In the genomic region with DNA sequence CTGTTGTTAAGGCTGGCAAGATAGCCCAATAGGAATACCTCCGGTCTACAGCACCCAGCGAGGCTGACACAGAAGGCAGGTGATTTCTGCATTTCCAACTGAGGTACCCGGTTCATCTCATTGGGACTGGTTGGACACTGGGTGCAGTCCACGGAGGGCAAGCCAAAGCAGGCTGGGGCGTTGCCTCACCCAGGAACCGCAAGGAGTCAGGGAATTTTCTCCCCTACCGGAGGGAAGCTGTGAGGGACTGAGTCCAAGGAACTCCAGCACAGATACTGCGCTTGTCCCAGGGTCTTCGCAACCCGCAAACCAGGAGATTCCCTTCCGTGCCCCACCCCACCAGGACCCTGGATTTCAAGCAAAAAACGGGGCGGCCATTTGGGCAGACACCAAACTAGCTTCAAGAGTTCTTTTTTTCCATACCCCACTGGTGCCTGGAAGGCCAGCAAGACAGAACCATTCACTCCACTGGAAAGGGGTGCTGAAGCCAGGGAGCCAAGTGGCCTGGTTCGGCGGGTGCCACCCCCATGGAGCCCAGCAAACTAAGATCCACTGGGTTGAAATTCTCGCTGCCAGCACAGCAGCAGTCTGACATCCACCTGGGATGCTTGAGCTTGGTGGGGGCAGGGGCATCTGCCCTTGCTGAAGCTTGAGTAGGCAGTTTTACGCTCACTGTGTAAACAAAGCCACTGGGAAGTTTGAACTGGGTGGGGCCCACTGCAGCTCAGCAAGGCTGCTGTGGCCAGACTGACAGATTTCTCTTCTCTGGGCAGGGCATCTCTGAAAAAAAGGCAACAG, we compare ENCODE assay signal across 19 cellular contexts.
DNase-seq lines count a peak whose midpoint lies in the region; TF ChIP-seq lines count a peak whose summit lies in the region.
"Had no signal": no experiment of that assay in that cellular context is flagged by ENCODE, and none has a peak within 500 bp of the region (broad histone marks: within the 10 kb centered on the region; RNA-seq: fewer than 3 reads in every experiment).

No MANE protein-coding gene starts in this region.

- no peak overlapping the region for H3K27ac ChIP-seq in SK-N-SH (ENCODE audit: low read depth in 2 of 2, low read length in 1 of 2)
- H3K27ac ChIP-seq: right atrium auricular region, SK-N-MC, tibial artery had no signal

- no peak for TF ChIP-seq CTCF in SK-N-SH (IDR thresholded peaks at IDR 0.05)

- 93% methylated on average over 15 of the region's 17 CpGs for WGBS in SK-N-SH (ENCODE audit: low lambda C conversion rate)

- H2AFZ ChIP-seq in SK-N-SH (ENCODE audit: low read depth): no peak overlapping the region

- no peaks in the 10 kb centered on the region for H3K9me3 ChIP-seq in SK-N-SH
- H3K9me3 ChIP-seq: right atrium auricular region, tibial artery had no signal

- H3K27me3 ChIP-seq in SK-N-SH (ENCODE audit: insufficient read depth): no peaks in the 10 kb centered on the region
- H3K27me3 ChIP-seq: right atrium auricular region, tibial artery had no signal

- no peak for TF ChIP-seq EP300 in SK-N-SH (IDR thresholded peaks at IDR 0.05; ENCODE audit: borderline replicate concordance in 1 of 2, low read depth in 1 of 2, low read length in 1 of 2)

- no peak overlapping the region for H3K4me3 ChIP-seq in SK-N-SH (ENCODE audit: low read depth in 2 of 2, low read length in 1 of 2)
- H3K4me3 ChIP-seq: right atrium auricular region, SK-N-MC, tibial artery had no signal

- POLR2A ChIA-PET in SK-N-SH (lab: Yijun Ruan, JAX): no interaction called here

- H3K9ac ChIP-seq in SK-N-SH: no peak overlapping the region

- CTCF ChIA-PET in SK-N-SH (lab: Yijun Ruan, JAX): interaction anchor here (1.1 kb wide), 1 partner anchor 13 kb away, joined by 3 read pairs; no protein-coding TSS in a partner anchor

- H3K36me3 ChIP-seq in SK-N-SH (replicated peaks in 1 of 2; ENCODE audit: control insufficient read depth in 1 of 2, insufficient read depth in 2 of 2, low read length in 1 of 2): no peaks in the 10 kb centered on the region
- H3K36me3 ChIP-seq: right atrium auricular region, tibial artery had no signal

- peaks cover 2 to 11% of the 10 kb centered on the region in 2 experiments; a peak in 3 of 4 replicates for H3K4me1 ChIP-seq in SK-N-SH (ENCODE audit: control insufficient read depth in 1 of 2, insufficient read depth in 2 of 2, low read depth in 1 of 2, low read length in 1 of 2)

- DNase-seq in SHP77 (lab: John Stamatoyannopoulos, UW) (peak; percentile 12 to 62), SHP77 treated with DMSO at 0.1 percent for 48 hours (lab: John Stamatoyannopoulos, UW) (no peak), NCI-H69 (lab: John Stamatoyannopoulos, UW) (peak; percentile 77), left kidney (ENCODE audit: low read depth, low spot score) (peak; percentile 37), dedifferentiated amniotic fluid mesenchymal stem cell (ENCODE audit: extremely low spot score) (no peak), NCI-H146 treated with DMSO at 0.1 percent for 48 hours (lab: John Stamatoyannopoulos, UW; ENCODE audit: unreplicated experiment) (no peak), SK-N-SH (no peak), kidney tubule cell (ENCODE audit: low spot score) (no peak)
- DNase-seq: activated CD4-positive, alpha-beta T cell treated with anti-CD3 and anti-CD28 coated beads for 36 hours; activated CD8-positive, alpha-beta memory T cell treated with anti-CD3 and anti-CD28 coated beads, Interleukin-2, amount 10 ng/mL, durations not matched to agents 7 days and 5 days; CD4-positive, alpha-beta T cell; Kasumi-1; NCI-H1436; NCI-H510A; occipital lobe; stimulated activated naive B cell treated with anti-CD40 and anti-IgM and Interleukin-4, amounts not matched to agents 10 μg/mL and 1 μg/mL and 100 μg/mL, for 72 hours; tibial artery had no signal

- no peak overlapping the region for H3K4me2 ChIP-seq in SK-N-SH

- H3K9me2 ChIP-seq in SK-N-SH: no peaks in the 10 kb centered on the region

- no peaks in the 10 kb centered on the region for H3F3A ChIP-seq in SK-N-SH (replicated peaks; ENCODE audit: insufficient read depth)

- H3K79me2 ChIP-seq in SK-N-SH (ENCODE audit: insufficient read depth): no peaks in the 10 kb centered on the region

- H4K20me1 ChIP-seq in SK-N-SH (ENCODE audit: insufficient read depth): no peaks in the 10 kb centered on the region

- no peak for TF ChIP-seq RAD21 in SK-N-SH (IDR thresholded peaks at IDR 0.05; ENCODE audit: low read length)

TF ChIP-seq in SK-N-SH, 30 proteins besides CTCF, POLR2A, EP300 and RAD21:
- TF ChIP-seq ELF1 (IDR thresholded peaks at IDR 0.05) (no peak), TAF1 (IDR thresholded peaks at IDR 0.05; ENCODE audit: borderline replicate concordance, low read depth, low read length) (no peak), SIN3A (IDR thresholded peaks at IDR 0.05; ENCODE audit: borderline replicate concordance, low read depth, low read length) (no peak), FOXM1 (IDR thresholded peaks at IDR 0.05; ENCODE audit: low read depth) (no peak), JUND (IDR thresholded peaks at IDR 0.05) (no peak), TEAD4 (IDR thresholded peaks at IDR 0.05; ENCODE audit: borderline replicate concordance, insufficient read depth) (no peak), RCOR1 (IDR thresholded peaks at IDR 0.05; ENCODE audit: low read length) (no peak), TCF12 (IDR thresholded peaks at IDR 0.05) (no peak), YY1 (IDR thresholded peaks at IDR 0.05; ENCODE audit: low read depth) (no peak), EZH2phosphoT487 (IDR thresholded peaks at IDR 0.05; ENCODE audit: borderline replicate concordance, low read depth) (no peak), CHD2 (IDR thresholded peaks at IDR 0.05; ENCODE audit: low read length, partially characterized antibody) (no peak), NFIC (IDR thresholded peaks at IDR 0.05; ENCODE audit: borderline replicate concordance) (no peak), RFX5 (IDR thresholded peaks at IDR 0.05; ENCODE audit: low read length) (no peak)

Comparison
In these comparisons a context has a peak if more than half of its experiments do, and no peak if none do; other contexts are left out.
1. DNase-seq: peak in SHP77 (2 of 2), NCI-H69 (single experiment) and left kidney (single experiment); none in SHP77 treated with DMSO at 0.1 percent for 48 hours (single experiment), dedifferentiated amniotic fluid mesenchymal stem cell (single experiment), NCI-H146 treated with DMSO at 0.1 percent for 48 hours (single experiment), SK-N-SH (single experiment) and kidney tubule cell (single experiment).